ENCODE assay signal across 15 cellular contexts in genomic region chr14:98725196-98725595, GRCh38.
"Had no signal": no experiment of that assay in that cellular context is flagged by ENCODE, and none has a peak within 500 bp of the region (broad histone marks: within the 10 kb centered on the region; RNA-seq: fewer than 3 reads in every experiment).

No MANE protein-coding gene starts in this region.

- H3K36me3 ChIP-seq: left ventricle myocardium inferior, tibial nerve, uterus had no signal

- DNase-seq: activated CD4-positive, alpha-beta T cell treated with anti-CD3 and anti-CD28 coated beads, Interleukin-2, amount 10 ng/mL, durations not matched to agents 24 days and 14 days; activated CD4-positive, CD25-positive, alpha-beta regulatory T cell; activated CD8-positive, alpha-beta T cell treated with anti-CD3 and anti-CD28 coated beads for 36 hours; activated naive CD4-positive, alpha-beta T cell; activated naive CD8-positive, alpha-beta T cell treated with anti-CD3 and anti-CD28 coated beads for 36 hours; activated T-cell treated with anti-CD3 and anti-CD28 coated beads, Interleukin-2, amount 50 U/mL, for 1 hour; amniotic stem cell; kidney; left ventricle myocardium inferior; mammary epithelial cell; stimulated activated CD4-positive, alpha-beta T cell treated with anti-CD3 and anti-CD28 coated beads, Interleukin-2, amount 100 ng/mL, for 24 hours; stimulated activated naive CD4-positive, alpha-beta T cell treated with Interleukin-2 at 50 U/mL for 16 hours; uterus had no signal

- H3K27ac ChIP-seq: left ventricle myocardium inferior, tibial nerve, uterus had no signal

- H3K4me3 ChIP-seq: left ventricle myocardium inferior, tibial nerve, uterus had no signal

- ATAC-seq: activated CD8-positive, alpha-beta T cell treated with anti-CD3 and anti-CD28 coated beads for 36 hours; activated T-helper 17 cell treated with anti-CD3 and anti-CD28 coated beads, Interleukin-2, amount 50 U/mL, for 72 hours had no signal

- H3K27me3 ChIP-seq: tibial nerve, uterus had no signal

- H3K4me1 ChIP-seq: left ventricle myocardium inferior, tibial nerve, uterus had no signal

- H3K9me3 ChIP-seq: left ventricle myocardium inferior, tibial nerve, uterus had no signal
